Comparison of ENCODE assay signal across 16 cellular contexts in the genomic region with DNA sequence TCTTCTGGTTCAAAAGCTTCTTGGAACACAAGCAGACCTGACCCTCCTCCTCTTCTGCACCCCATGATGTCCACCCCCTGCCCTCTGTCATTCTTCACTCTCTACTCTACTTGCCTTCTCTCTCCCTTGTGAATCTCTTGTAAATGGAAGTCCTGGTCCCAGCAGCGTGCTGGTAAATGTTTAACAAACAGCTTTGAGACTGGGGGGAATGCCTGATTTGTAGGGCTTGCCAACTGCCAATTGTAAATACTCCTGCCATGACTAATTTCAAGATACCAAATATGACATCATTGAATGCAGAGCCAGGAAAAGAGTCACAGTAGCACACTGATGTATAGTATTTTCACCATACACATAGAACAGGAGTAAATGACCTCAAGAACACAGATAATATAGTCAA. TPM values are rescaled to one million over a fixed set of nuclear protein-coding genes. Genes with fewer than 3 reads are reported as not detected.
DNase-seq lines count a peak whose midpoint lies in the region; ATAC-seq and TF ChIP-seq lines count a peak whose summit lies in the region.
"Had no signal": no experiment of that assay in that cellular context is flagged by ENCODE, and none has a peak within 500 bp of the region (broad histone marks: within the 10 kb centered on the region; RNA-seq: fewer than 3 reads in every experiment).

No MANE protein-coding gene starts in this region.

- H3K9me3 ChIP-seq in body of pancreas (no peaks in the 10 kb centered on the region), right lobe of liver (no peaks in the 10 kb centered on the region)
- H3K9me3 ChIP-seq: thyroid gland had no signal

- no peak overlapping the region for H3K4me3 Mint-ChIP-seq in activated CD8-positive, alpha-beta T cell treated with anti-CD3 and anti-CD28 coated beads for 36 hours
- H3K4me3 Mint-ChIP-seq: H9 had no signal

- POLR2A ChIA-PET in activated CD8-positive, alpha-beta T cell treated with anti-CD3 and anti-CD28 coated beads for 36 hours (lab: Charles Lee) = interaction anchor here (0.6 to 0.8 kb wide), 2 partner anchors 42 to 102 kb away, joined by 3 read pairs; no protein-coding TSS in a partner anchor

- DNase-seq in DMS53 treated with DMSO at 0.1 percent for 48 hours (lab: John Stamatoyannopoulos, UW; ENCODE audit: unreplicated experiment) = peak; percentile 99
- DNase-seq in HT1080 (ENCODE audit: low read depth) = peak; percentile 41
- peak; percentile 46 to 82 (median 69) for DNase-seq in body of pancreas
- DNase-seq in right lobe of liver = no peak
- DNase-seq in activated CD8-positive, alpha-beta T cell treated with anti-CD3 and anti-CD28 coated beads for 36 hours = no peak
- no peak for DNase-seq in NCI-H2196 (lab: John Stamatoyannopoulos, UW; ENCODE audit: unreplicated experiment)
- DNase-seq in 8988T = no peak
- DNase-seq: activated naive CD4-positive, alpha-beta T cell; H9; occipital lobe; RPMI8226; stimulated activated CD4-positive, alpha-beta T cell treated with anti-CD3 and anti-CD28 coated beads, Interleukin-4, amount 100 ng/mL, for 4 hours; thyroid gland had no signal

- CTCF ChIA-PET in activated CD8-positive, alpha-beta T cell treated with anti-CD3 and anti-CD28 coated beads for 36 hours (lab: Charles Lee) = interaction anchor here (0.6 to 1.2 kb wide), 3 partner anchors 20 to 99 kb away, joined by 3 to 5 read pairs (median 4); no protein-coding TSS in a partner anchor

- H3K4me3 ChIP-seq in body of pancreas = no peak overlapping the region
- H3K4me3 ChIP-seq in right lobe of liver = no peak overlapping the region
- H3K4me3 ChIP-seq: thyroid gland had no signal

- H3K27ac Mint-ChIP-seq in activated CD8-positive, alpha-beta T cell treated with anti-CD3 and anti-CD28 coated beads for 36 hours = no peak overlapping the region
- H3K27ac Mint-ChIP-seq: H9 had no signal

- peak overlapping the region in 1 of 4 donors; percentile 28 for H3K27ac ChIP-seq in body of pancreas
- H3K27ac ChIP-seq in right lobe of liver = no peak overlapping the region
- H3K27ac ChIP-seq: HL-60, thyroid gland had no signal

- H3K4me1 Mint-ChIP-seq in activated CD8-positive, alpha-beta T cell treated with anti-CD3 and anti-CD28 coated beads for 36 hours (ENCODE audit: low read depth) = peaks cover 3% of the 10 kb centered on the region

- H3K36me3 ChIP-seq in body of pancreas (replicated peaks in 1 of 2; ENCODE audit: insufficient read depth in 1 of 2, low read depth in 2 of 2) (no peaks in the 10 kb centered on the region), right lobe of liver (no peaks in the 10 kb centered on the region)
- H3K36me3 ChIP-seq: thyroid gland had no signal

- H3K27me3 ChIP-seq in body of pancreas (no peaks in the 10 kb centered on the region), right lobe of liver (no peaks in the 10 kb centered on the region)
- H3K27me3 ChIP-seq: thyroid gland had no signal

- peak; percentile 92 for ATAC-seq in body of pancreas
- ATAC-seq in right lobe of liver = peak in 3 of 4 donors; percentile 44 to 86 (median 61)
- no peak for ATAC-seq in activated CD8-positive, alpha-beta T cell treated with anti-CD3 and anti-CD28 coated beads for 36 hours
- ATAC-seq in HG02610 (IDR thresholded peaks at IDR 0.05; ENCODE audit: unreplicated experiment) = no peak
- ATAC-seq: activated CD4-positive, CD25-positive, alpha-beta regulatory T cell treated with anti-CD3 and anti-CD28 coated beads, Interleukin-2, amount 50 U/mL, for 24 hours had no signal

- TF ChIP-seq POLR2A in body of pancreas (IDR thresholded peaks at IDR 0.05) = no peak
- no peak for TF ChIP-seq POLR2A in right lobe of liver (IDR thresholded peaks at IDR 0.05)

- no peaks in the 10 kb centered on the region for H3K9me3 Mint-ChIP-seq in activated CD8-positive, alpha-beta T cell treated with anti-CD3 and anti-CD28 coated beads for 36 hours
- H3K9me3 Mint-ChIP-seq: H9 had no signal

- H3K4me1 ChIP-seq in body of pancreas (peaks cover 19% of the 10 kb centered on the region), right lobe of liver (no peaks in the 10 kb centered on the region)
- H3K4me1 ChIP-seq: thyroid gland had no signal

- peaks cover 11% of the 10 kb centered on the region for H3K27me3 Mint-ChIP-seq in activated CD8-positive, alpha-beta T cell treated with anti-CD3 and anti-CD28 coated beads for 36 hours

- TF ChIP-seq CTCF in body of pancreas (IDR thresholded peaks at IDR 0.05) (no peak), right lobe of liver (IDR thresholded peaks at IDR 0.05) (no peak)
- no peak for TF ChIP-seq CTCF in activated CD8-positive, alpha-beta T cell treated with anti-CD3 and anti-CD28 coated beads for 36 hours (IDR thresholded peaks at IDR 0.05)

- intact Hi-C loops in body of pancreas (cut with DNase I) (no loop called here), right lobe of liver (cut with DNase I) (no loop called here)
- intact Hi-C loops in activated CD8-positive, alpha-beta T cell treated with anti-CD3 and anti-CD28 coated beads for 36 hours (cut with micrococcal nuclease) = no loop called here

- 14 to 48% methylated on average over 1 of the region's 1 CpG for WGBS in body of pancreas, 2 donors
- 67% methylated on average over 1 of the region's 1 CpG for WGBS in right lobe of liver (ENCODE audit: insufficient coverage, low coverage, low lambda C conversion rate, missing lambda C conversion rate)

- H3K36me3 Mint-ChIP-seq in activated CD8-positive, alpha-beta T cell treated with anti-CD3 and anti-CD28 coated beads for 36 hours (ENCODE audit: low read depth) = no peaks in the 10 kb centered on the region

RNA-seq across cellular contexts. Expression of a gene that starts 40.9 kb away (rescaled TPM):
- 0.06 and 0.07 TPM in 2 replicates for total RNA-seq in HT1080 (2014; rRNA removed; shearing (Covaris generic))
- not detected in 2 replicates for polyA plus RNA-seq in HT1080 (2015; cell fraction: cytosol; rRNA removed)
- polyA plus RNA-seq in HT1080 (2015; cell fraction: nucleus; rRNA removed) = not detected in 2 replicates
- total RNA-seq in body of pancreas (1 to 10 TPM in 1 of 2 donors, under 1 TPM in 1; 0.33 to 1.6 TPM), right lobe of liver (under 1 TPM; 0.07 to 0.78 (median 0.25) TPM)
- total RNA-seq in activated CD8-positive, alpha-beta T cell treated with anti-CD3 and anti-CD28 coated beads for 36 hours = not detected

Comparison
In these comparisons a context has a peak if more than half of its experiments do, and no peak if none do; other contexts are left out.
1. DNase-seq: peak in DMS53 treated with DMSO at 0.1 percent for 48 hours (single experiment), HT1080 (single experiment) and body of pancreas (4 of 4); none in right lobe of liver (0 of 3), activated CD8-positive, alpha-beta T cell treated with anti-CD3 and anti-CD28 coated beads for 36 hours (single experiment), NCI-H2196 (single experiment) and 8988T (single experiment).
2. ATAC-seq: peak in body of pancreas (single experiment) and right lobe of liver (3 of 4); none in activated CD8-positive, alpha-beta T cell treated with anti-CD3 and anti-CD28 coated beads for 36 hours (single experiment) and HG02610 (single experiment).